ENCODE assay signal across 17 cellular contexts in genomic region chr9:91972076-91972626, GRCh38. TPM values are rescaled to one million over a fixed set of nuclear protein-coding genes. Genes with fewer than 3 reads are reported as not detected.
A peak's percentile ranks its signal among the peaks of the same experiment; 100 is the strongest.
DNase-seq lines count a peak whose midpoint lies in the region; ATAC-seq, FAIRE-seq and TF ChIP-seq lines count a peak whose summit lies in the region.
"Had no signal": no experiment of that assay in that cellular context is flagged by ENCODE, and none has a peak within 500 bp of the region (broad histone marks: within the 10 kb centered on the region; RNA-seq: fewer than 3 reads in every experiment).

No MANE protein-coding gene starts in this region.

- TF ChIP-seq RAD21 in H1 (IDR thresholded peaks at IDR 0.05 in 1 of 2, conservative IDR thresholded peaks at IDR 0.05 in 1 of 2; ENCODE audit: low read depth in 2 of 2, low read length in 2 of 2) = no peak

- H4K20me1 ChIP-seq in GM23338 (replicated peaks; ENCODE audit: insufficient read depth) (no peaks in the 10 kb centered on the region), H1 (replicated peaks in 1 of 2; ENCODE audit: control insufficient read depth in 1 of 2, insufficient read depth in 2 of 2, low read length in 2 of 2) (no peaks in the 10 kb centered on the region)
- H4K20me1 ChIP-seq: BLaER1 had no signal

- H2AK5ac ChIP-seq in H1 (ENCODE audit: low read depth, low read length) = no peak overlapping the region

- H3K79me2 ChIP-seq in GM23338 (replicated peaks; ENCODE audit: insufficient read depth) (no peaks in the 10 kb centered on the region), H1 (ENCODE audit: control insufficient read depth in 1 of 2, insufficient read depth in 2 of 2, low read length in 2 of 2) (no peaks in the 10 kb centered on the region)

- peaks cover 3% of the 10 kb centered on the region for H3K27me3 Mint-ChIP-seq in GM23338 (ENCODE audit: insufficient read depth, low read depth, poor library complexity)
- H3K27me3 Mint-ChIP-seq in stimulated activated naive B cell treated with anti-CD40 and anti-IgM and Interleukin-4, amounts not matched to agents 10 μg/mL and 1 μg/mL and 100 μg/mL, for 72 hours = peaks cover 25 to 28% of the 10 kb centered on the region in 2 donors

- H3K4me1 ChIP-seq in GM23338 (ENCODE audit: insufficient read depth) = no peaks in the 10 kb centered on the region
- no peaks in the 10 kb centered on the region for H3K4me1 ChIP-seq in H1 (replicated peaks in 1 of 4; ENCODE audit: control insufficient read depth in 3 of 4, insufficient read depth in 4 of 4, low read length in 3 of 4)
- H3K4me1 ChIP-seq in rectal smooth muscle tissue (ENCODE audit: control insufficient read depth, insufficient read depth, low read length) = no peaks in the 10 kb centered on the region
- H3K4me1 ChIP-seq in prostate gland (replicated peaks) = no peaks in the 10 kb centered on the region
- H3K4me1 ChIP-seq: BLaER1 had no signal

- ATAC-seq in GM23338 = no peak
- ATAC-seq in stimulated activated naive B cell treated with anti-CD40 and anti-IgM and Interleukin-4, amounts not matched to agents 10 μg/mL and 1 μg/mL and 100 μg/mL, for 72 hours (replicated peaks) = no peak
- ATAC-seq in GM19035 (IDR thresholded peaks at IDR 0.05; ENCODE audit: unreplicated experiment) = no peak

- H3K36me3 ChIP-seq in GM23338 (ENCODE audit: insufficient read depth) = no peaks in the 10 kb centered on the region
- H3K36me3 ChIP-seq in H1 (ENCODE audit: control insufficient read depth in 2 of 4, insufficient read depth in 4 of 4, low read length in 3 of 4) = no peaks in the 10 kb centered on the region
- no peaks in the 10 kb centered on the region for H3K36me3 ChIP-seq in rectal smooth muscle tissue (ENCODE audit: control insufficient read depth, insufficient read depth, low read length)
- H3K36me3 ChIP-seq in prostate gland = no peaks in the 10 kb centered on the region
- H3K36me3 ChIP-seq: BLaER1 had no signal

- H3K4me3 ChIP-seq in GM23338 (no peak overlapping the region), H1 (ENCODE audit: extremely low read depth in 1 of 4, insufficient read depth in 2 of 4, low read depth in 3 of 4, low read length in 4 of 4) (no peak overlapping the region), rectal smooth muscle tissue (ENCODE audit: low read length) (no peak overlapping the region), prostate gland (no peak overlapping the region)
- H3K4me3 ChIP-seq: BLaER1 had no signal

- H2AFZ ChIP-seq in GM23338 = peak overlapping the region; percentile 59; the same call in 1 of the 2 replicates
- H2AFZ ChIP-seq in H1 (ENCODE audit: low read length) = peak overlapping the region; percentile 57; the same call in 1 of the 2 replicates

- no peak overlapping the region for H2BK5ac ChIP-seq in H1 (ENCODE audit: low read depth, low read length)

- WGBS in H1 (ENCODE audit: extremely low coverage in 1 of 2, insufficient coverage in 1 of 2, insufficient read length in 1 of 2, insufficient replicate concordance in 2 of 2, low coverage in 1 of 2, low lambda C conversion rate in 2 of 2, missing lambda C conversion rate in 1 of 2), 2 experiments = 95% methylated on average over 3 of the region's 4 CpGs; no CpG with 5 or more reads in 1 of the 2 experiments
- 65% methylated on average over 4 of the region's 4 CpGs for WGBS in prostate gland

- H3K27ac Mint-ChIP-seq in GM23338 = no peak overlapping the region
- H3K27ac Mint-ChIP-seq in stimulated activated naive B cell treated with anti-CD40 and anti-IgM and Interleukin-4, amounts not matched to agents 10 μg/mL and 1 μg/mL and 100 μg/mL, for 72 hours = no peak overlapping the region
- H3K27ac Mint-ChIP-seq: CD14-positive monocyte; CD4-positive, alpha-beta memory T cell had no signal

- H3K9me2 ChIP-seq in GM23338 (ENCODE audit: insufficient read depth) = no peaks in the 10 kb centered on the region

- no peaks in the 10 kb centered on the region for H3K9me3 Mint-ChIP-seq in GM23338
- H3K9me3 Mint-ChIP-seq in stimulated activated naive B cell treated with anti-CD40 and anti-IgM and Interleukin-4, amounts not matched to agents 10 μg/mL and 1 μg/mL and 100 μg/mL, for 72 hours = no peaks in the 10 kb centered on the region
- H3K9me3 Mint-ChIP-seq: CD4-positive, alpha-beta memory T cell had no signal

- no peak overlapping the region for H2BK15ac ChIP-seq in H1 (ENCODE audit: low read length)

- CTCF ChIA-PET in H1 (lab: Charles Lee; ENCODE audit: partially characterized antibody) = interaction anchor here (1.3 to 2.5 kb wide), 2 partner anchors 18 to 213 kb away, joined by 5 to 10 read pairs; no protein-coding TSS in a partner anchor

- intact Hi-C loops in prostate gland (cut with DNase I) = no loop called here

- TF ChIP-seq CTCF in GM23338 (conservative IDR thresholded peaks at IDR 0.05; ENCODE audit: low read depth in 2 of 2) (no peak), H1 (IDR thresholded peaks at IDR 0.05; ENCODE audit: control extremely low read depth in 1 of 3, insufficient read depth in 1 of 3, low read depth in 1 of 3, low read length in 3 of 3) (no peak), prostate gland (IDR thresholded peaks at IDR 0.05) (no peak)

- H3K14ac ChIP-seq in H1 (ENCODE audit: insufficient read length) = no peak overlapping the region

- FAIRE-seq in H1 (lab: Jason Lieb, UNC) = no peak
- FAIRE-seq: H54 had no signal

- H3K27ac ChIP-seq in GM23338 (ENCODE audit: low read depth) = no peak overlapping the region
- no peak overlapping the region for H3K27ac ChIP-seq in H1 (ENCODE audit: low read depth, low read length)
- peak overlapping the region; percentile 46 for H3K27ac ChIP-seq in rectal smooth muscle tissue (ENCODE audit: low read depth, low read length)
- no peak overlapping the region for H3K27ac ChIP-seq in prostate gland
- H3K27ac ChIP-seq: BLaER1, HL-60 had no signal

- H4K5ac ChIP-seq in H1 (ENCODE audit: insufficient read length, low read depth, low read length) = no peak overlapping the region

- DNase-seq in GM23338 (ENCODE audit: low spot score) (no peak), H1 (ENCODE audit: low read depth in 1 of 2, low spot score in 2 of 2) (no peak), dedifferentiated amniotic fluid mesenchymal stem cell (ENCODE audit: extremely low spot score) (no peak), prostate gland (ENCODE audit: low spot score) (no peak)
- no peak for DNase-seq in stimulated activated naive B cell treated with anti-CD40 and anti-IgM and Interleukin-4, amounts not matched to agents 10 μg/mL and 1 μg/mL and 100 μg/mL, for 72 hours
- DNase-seq: 8988T; CD4-positive, alpha-beta memory T cell; DMS153; DMS79; GF-D8; HCEC 1CT had no signal

- H2BK20ac ChIP-seq in H1 (ENCODE audit: low read length) = no peak overlapping the region

- TF ChIP-seq EP300 in H1 (IDR thresholded peaks at IDR 0.05; ENCODE audit: borderline replicate concordance in 1 of 2, low read depth in 2 of 2, low read length in 2 of 2) = no peak

- H4K8ac ChIP-seq in H1 (ENCODE audit: extremely low read depth, insufficient read depth, low read length) = peak overlapping the region; percentile 2; the same call in 1 of the 2 replicates

- H2BK120ac ChIP-seq in H1 (replicated peaks; ENCODE audit: low read depth, low read length) = no peak overlapping the region

- no peaks in the 10 kb centered on the region for H3K4me1 Mint-ChIP-seq in GM23338
- H3K4me1 Mint-ChIP-seq in stimulated activated naive B cell treated with anti-CD40 and anti-IgM and Interleukin-4, amounts not matched to agents 10 μg/mL and 1 μg/mL and 100 μg/mL, for 72 hours = no peaks in the 10 kb centered on the region
- H3K4me1 Mint-ChIP-seq: CD14-positive monocyte; CD4-positive, alpha-beta memory T cell had no signal

- POLR2A ChIA-PET in H1 (lab: Charles Lee; ENCODE audit: partially characterized antibody) = no interaction called here

- no peaks in the 10 kb centered on the region for H3K79me1 ChIP-seq in H1 (ENCODE audit: low read depth, low read length)

- no peak overlapping the region for H3K4ac ChIP-seq in H1 (replicated peaks; ENCODE audit: insufficient read length, low read depth, low read length)

- H2BK12ac ChIP-seq in H1 (ENCODE audit: low read depth, low read length) = no peak overlapping the region

- no peak overlapping the region for H3K56ac ChIP-seq in H1 (replicated peaks; ENCODE audit: insufficient read length, low read depth, low read length)

- H3K9me3 ChIP-seq in H1 (ENCODE audit: insufficient read depth in 2 of 2, low read depth in 1 of 2, low read length in 1 of 2) (no peaks in the 10 kb centered on the region), prostate gland (no peaks in the 10 kb centered on the region)
- H3K9me3 ChIP-seq: BLaER1 had no signal

- H3F3A ChIP-seq in GM23338 (replicated peaks; ENCODE audit: low read depth) = no peaks in the 10 kb centered on the region

- H4K91ac ChIP-seq in H1 (replicated peaks; ENCODE audit: insufficient read length, low read length) = no peak overlapping the region

- H3K4me2 ChIP-seq in GM23338 (no peak overlapping the region), H1 (ENCODE audit: insufficient read depth in 1 of 2, low read depth in 2 of 2, low read length in 2 of 2) (no peak overlapping the region)
- H3K4me2 ChIP-seq: BLaER1 had no signal

- H3K18ac ChIP-seq in H1 (ENCODE audit: extremely low read depth, low read length) = no peak overlapping the region

- no peak overlapping the region for H3K4me3 Mint-ChIP-seq in GM23338
- H3K4me3 Mint-ChIP-seq in stimulated activated naive B cell treated with anti-CD40 and anti-IgM and Interleukin-4, amounts not matched to agents 10 μg/mL and 1 μg/mL and 100 μg/mL, for 72 hours = no peak overlapping the region
- H3K4me3 Mint-ChIP-seq: CD14-positive monocyte; CD4-positive, alpha-beta memory T cell had no signal

- H3K36me3 Mint-ChIP-seq in GM23338 (ENCODE audit: low read depth) = no peaks in the 10 kb centered on the region
- no peaks in the 10 kb centered on the region for H3K36me3 Mint-ChIP-seq in stimulated activated naive B cell treated with anti-CD40 and anti-IgM and Interleukin-4, amounts not matched to agents 10 μg/mL and 1 μg/mL and 100 μg/mL, for 72 hours
- H3K36me3 Mint-ChIP-seq: CD14-positive monocyte; CD4-positive, alpha-beta memory T cell had no signal

- TF ChIP-seq POLR2A in H1 (IDR thresholded peaks at IDR 0.05; ENCODE audit: control extremely low read depth in 1 of 2, low read depth in 2 of 2, low read length in 2 of 2) = no peak
- TF ChIP-seq POLR2A in prostate gland (IDR thresholded peaks at IDR 0.05) = no peak

- H3K27me3 ChIP-seq in GM23338 (ENCODE audit: insufficient read depth) (no peaks in the 10 kb centered on the region), H1 (replicated peaks in 1 of 4; ENCODE audit: control insufficient read depth in 3 of 4, extremely low read depth in 1 of 4, insufficient read depth in 3 of 4, low read length in 3 of 4) (no peaks in the 10 kb centered on the region), rectal smooth muscle tissue (ENCODE audit: control insufficient read depth, insufficient read depth, low read length) (no peaks in the 10 kb centered on the region), prostate gland (replicated peaks; ENCODE audit: insufficient read depth) (no peaks in the 10 kb centered on the region)
- H3K27me3 ChIP-seq: BLaER1 had no signal

- H3K23ac ChIP-seq in H1 (ENCODE audit: insufficient read length) = no peak overlapping the region

- no peaks in the 10 kb centered on the region for H3K23me2 ChIP-seq in H1 (ENCODE audit: low read depth, low read length)

- no peak overlapping the region for H3K9ac ChIP-seq in H1 (replicated peaks in 1 of 4; ENCODE audit: extremely low read depth in 1 of 4, low read depth in 3 of 4, low read length in 3 of 4)
- no peak overlapping the region for H3K9ac ChIP-seq in rectal smooth muscle tissue (ENCODE audit: low read length)
- H3K9ac ChIP-seq: BLaER1 had no signal

RNA-seq across cellular contexts. Expression of gene ROR2, which starts 22.1 kb away (rescaled TPM):
- 15.5 and 18.8 TPM in 2 replicates for total RNA-seq in GM23338 (2014; rRNA removed; shearing (Covaris generic))
- polyA plus RNA-seq in GM23338 (2016; fragmentation: Nextera tagmentation; extraction: Ambion mirVana) (6.0 and 8.1 TPM in 2 replicates), H1 (2011; rRNA removed) (2.7 and 5.4 TPM in 2 replicates)
- 4.0 and 4.3 TPM in 2 replicates for total RNA-seq in H1 (2021; fragmentation: NEBNext Ultra II Directional; extraction: Animal tissue kit (Norgen Biotek cat#: 25700))
- 3.3 TPM for polyA plus RNA-seq in H1 (2011; cell fraction: cytosol; rRNA removed)
- polyA plus RNA-seq in H1 (2011; cell fraction: nucleus; rRNA removed) = 4.9 TPM
- polyA plus RNA-seq in H1 (2012, experiment 1 of 2) = 2.2 to 3.4 TPM (median 2.9 TPM) in 4 replicates
- polyA plus RNA-seq in H1 (2012, experiment 2 of 2) = 2.7 TPM
- 5.8 TPM for polyA plus RNA-seq in H1 (2013, experiment 1 of 2)
- polyA plus RNA-seq in H1 (2013, experiment 2 of 2) = 6.1 TPM
- 3.7 and 4.4 TPM in 2 replicates for polyA minus RNA-seq in H1 (2011; rRNA and poly(A)+ RNA removed)
- polyA minus RNA-seq in H1 (2011; cell fraction: cytosol; rRNA and poly(A)+ RNA removed) = 3.7 TPM
- 3.0 TPM for polyA minus RNA-seq in H1 (2011; cell fraction: nucleus; rRNA and poly(A)+ RNA removed)
- total RNA-seq in prostate gland = 10 to 100 TPM; 37.2 to 43.9 TPM
- polyA plus RNA-seq: CD14-positive monocyte had no signal
